ENCODE assay signal across 26 cellular contexts in genomic region chr4:147351083-147351787, GRCh38.
DNase-seq lines count a peak whose midpoint lies in the region; ATAC-seq and TF ChIP-seq lines count a peak whose summit lies in the region.
"Had no signal": no experiment of that assay in that cellular context is flagged by ENCODE, and none has a peak within 500 bp of the region (broad histone marks: within the 10 kb centered on the region; RNA-seq: fewer than 3 reads in every experiment).

No MANE protein-coding gene starts in this region.

- POLR2A ChIA-PET in T-cell (lab: Charles Lee): no interaction called here

- no peaks in the 10 kb centered on the region for H3K79me2 ChIP-seq in ACC112 (ENCODE audit: control insufficient read depth, insufficient read depth, low read length, unreplicated experiment)

- H3K27ac Mint-ChIP-seq in T-cell: no peak overlapping the region
- H3K27ac Mint-ChIP-seq: activated CD8-positive, alpha-beta T cell treated with anti-CD3 and anti-CD28 coated beads, Interleukin-2, amount 10 ng/mL, durations not matched to agents 7 days and 5 days; B cell; memory B cell had no signal

- no peaks in the 10 kb centered on the region for H3K4me1 Mint-ChIP-seq in T-cell
- H3K4me1 Mint-ChIP-seq: B cell, memory B cell had no signal

- H3K4me1 ChIP-seq in ACC112 (ENCODE audit: control insufficient read depth, insufficient read depth, low read length, unreplicated experiment): peaks cover 23% of the 10 kb centered on the region

- H3K36me3 Mint-ChIP-seq in T-cell: no peaks in the 10 kb centered on the region
- H3K36me3 Mint-ChIP-seq: memory B cell had no signal

- H3K27me3 Mint-ChIP-seq in T-cell: no peaks in the 10 kb centered on the region
- H3K27me3 Mint-ChIP-seq: B cell, memory B cell had no signal

- H3K4me3 ChIP-seq in ACC112 (ENCODE audit: low read depth, low read length): no peak overlapping the region
- H3K4me3 ChIP-seq in brain microvascular endothelial cell (ENCODE audit: low read depth, low read length): no peak overlapping the region
- no peak overlapping the region for H3K4me3 ChIP-seq in fibroblast of villous mesenchyme (ENCODE audit: low read depth, low read length)
- H3K4me3 ChIP-seq: GM12878 had no signal

- H3K27ac ChIP-seq in ACC112 (ENCODE audit: low read depth, low read length) (peak overlapping the region; percentile 20; the same call in 1 of the 2 replicates), brain microvascular endothelial cell (peak overlapping the region; percentile 41)
- H3K27ac ChIP-seq: HL-60 had no signal

- DNase-seq in M059J (ENCODE audit: low read depth) (peak; percentile 14), brain microvascular endothelial cell (no peak), fibroblast of villous mesenchyme (ENCODE audit: low read depth) (peak; percentile 57), T-cell (no peak), SKM-1 (lab: John Stamatoyannopoulos, UW; ENCODE audit: unreplicated experiment) (no peak)
- DNase-seq: activated CD4-positive, alpha-beta T cell treated with anti-CD3 and anti-CD28 coated beads for 1 hour; activated CD8-positive, alpha-beta T cell treated with anti-CD3 and anti-CD28 coated beads, Interleukin-2, amount 10 ng/mL, durations not matched to agents 7 days and 5 days; activated gamma-delta T cell; activated T-cell treated with anti-CD3 and anti-CD28 coated beads for 4 hours; cortex of kidney; DMS79 treated with DMSO at 0.1 percent for 48 hours; H7; head of caudate nucleus; NCI-H2081 treated with DMSO at 0.1 percent for 48 hours; NCI-H82; occipital lobe; SIG-M5; T-helper 1 cell had no signal

- peaks cover 0 to 10% (median 6%) of the 10 kb centered on the region in 3 donors for H3K9me3 Mint-ChIP-seq in T-cell

- H3K27me3 ChIP-seq in ACC112 (ENCODE audit: insufficient read depth, low read length) (no peaks in the 10 kb centered on the region), brain microvascular endothelial cell (replicated peaks) (no peaks in the 10 kb centered on the region)

- no peak overlapping the region for H2AFZ ChIP-seq in ACC112 (ENCODE audit: low read length, unreplicated experiment)

- no peak for TF ChIP-seq CTCF in brain microvascular endothelial cell (IDR thresholded peaks at IDR 0.05; ENCODE audit: low read depth, low read length, missing control alignments)
- no peak for TF ChIP-seq CTCF in fibroblast of villous mesenchyme (IDR thresholded peaks at IDR 0.05; ENCODE audit: insufficient read depth, low read depth, low read length)

- CTCF ChIA-PET in T-cell (lab: Charles Lee): no interaction called here

- in situ Hi-C loops in brain microvascular endothelial cell (cut with HindIII; ENCODE audit: low pct_ligation_motif_present, low sequenced_read_pairs): no loop called here

- H3K4me3 Mint-ChIP-seq in T-cell: no peak overlapping the region
- H3K4me3 Mint-ChIP-seq: activated CD8-positive, alpha-beta T cell treated with anti-CD3 and anti-CD28 coated beads, Interleukin-2, amount 10 ng/mL, durations not matched to agents 7 days and 5 days; B cell; memory B cell had no signal

- H3K36me3 ChIP-seq in ACC112 (ENCODE audit: insufficient read depth, low read length): no peaks in the 10 kb centered on the region
- H3K36me3 ChIP-seq in brain microvascular endothelial cell (replicated peaks): no peaks in the 10 kb centered on the region

- ATAC-seq in T-cell (replicated peaks in 1 of 4) (no peak), GM19328 (IDR thresholded peaks at IDR 0.05; ENCODE audit: unreplicated experiment) (no peak), HG03196 (IDR thresholded peaks at IDR 0.05; ENCODE audit: unreplicated experiment) (no peak)
- ATAC-seq: activated CD8-positive, alpha-beta T cell treated with anti-CD3 and anti-CD28 coated beads, Interleukin-2, amount 10 ng/mL, durations not matched to agents 7 days and 5 days; GM12878; HepG2 had no signal

Comparison
In these comparisons a context has a peak if more than half of its experiments do, and no peak if none do; other contexts are left out.
1. DNase-seq: peak in M059J (single experiment) and fibroblast of villous mesenchyme (single experiment); none in brain microvascular endothelial cell (single experiment), T-cell (0 of 34) and SKM-1 (single experiment).